ENCODE assay signal across 16 cellular contexts in the genomic region with DNA sequence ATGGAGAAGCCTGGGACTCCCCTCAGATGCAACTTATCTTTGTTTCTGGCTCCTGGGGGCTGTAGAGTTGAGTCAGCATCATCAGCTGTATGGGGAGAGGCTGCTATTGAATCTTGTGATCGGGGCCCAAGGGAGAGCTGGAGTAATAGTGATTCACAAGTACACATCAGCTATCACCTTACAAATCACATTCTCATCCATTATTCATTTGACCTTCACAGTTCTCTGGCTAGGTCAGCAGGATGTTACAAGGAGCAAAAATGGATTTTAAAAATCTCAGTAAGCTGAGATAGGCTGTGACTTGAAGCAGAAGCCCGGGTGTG.
DNase-seq lines count a peak whose midpoint lies in the region; ATAC-seq, FAIRE-seq and TF ChIP-seq lines count a peak whose summit lies in the region.
"Had no signal": no experiment of that assay in that cellular context is flagged by ENCODE, and none has a peak within 500 bp of the region (broad histone marks: within the 10 kb centered on the region; RNA-seq: fewer than 3 reads in every experiment).

No MANE protein-coding gene starts in this region.

- POLR2A ChIA-PET in endothelial cell of umbilical vein (lab: Charles Lee): no interaction called here

- H3K4me3 ChIP-seq in endothelial cell of umbilical vein (replicated peaks in 1 of 3; ENCODE audit: insufficient read depth in 1 of 3, low read depth in 1 of 3, low read length in 3 of 3): no peak overlapping the region

- H3K27me3 ChIP-seq in endothelial cell of umbilical vein (ENCODE audit: control insufficient read depth in 2 of 2, insufficient read depth in 2 of 2, low read length in 2 of 2): peaks cover 0 to 13% of the 10 kb centered on the region in 2 experiments

- dilution Hi-C loops in endothelial cell of umbilical vein (cut with MboI; ENCODE audit: extremely low pct_ligation_motif_present, low sequenced_read_pairs): loop anchor here (25.0 kb wide), 1 partner anchor 544 kb away; no protein-coding TSS in a partner anchor

- H3K4me2 ChIP-seq in endothelial cell of umbilical vein (ENCODE audit: insufficient read depth, low read length): no peak overlapping the region

- H3K9me3 ChIP-seq in endothelial cell of umbilical vein (replicated peaks; ENCODE audit: control insufficient read depth, insufficient read depth, low read length): no peaks in the 10 kb centered on the region

- no peak for TF ChIP-seq POLR2A in endothelial cell of umbilical vein (IDR thresholded peaks at IDR 0.05; ENCODE audit: low read depth, low read length)

- intact Hi-C loops in endothelial cell of umbilical vein (cut with micrococcal nuclease): no loop called here

- no peaks in the 10 kb centered on the region for H4K20me1 ChIP-seq in endothelial cell of umbilical vein (replicated peaks; ENCODE audit: control insufficient read depth, extremely low read depth, insufficient read depth, low read length)

- H3K9ac ChIP-seq in endothelial cell of umbilical vein (replicated peaks; ENCODE audit: extremely low read depth, insufficient read depth, low read length): no peak overlapping the region

- no peak overlapping the region for H2AFZ ChIP-seq in endothelial cell of umbilical vein (ENCODE audit: low read depth, low read length)

- CTCF ChIA-PET in endothelial cell of umbilical vein (lab: Charles Lee): interaction anchor here (0.9 to 1.7 kb wide), 7 partner anchors 13 to 556 kb away, joined by 3 to 8 read pairs (median 4); no protein-coding TSS in a partner anchor

- H3K27ac ChIP-seq in endothelial cell of umbilical vein (ENCODE audit: insufficient read depth, low read depth, low read length): no peak overlapping the region
- H3K27ac ChIP-seq: RWPE1 had no signal

- peak; percentile 61 for DNase-seq in ELR (ENCODE audit: low read depth)
- peak; percentile 41 for DNase-seq in NCI-H1436 (lab: John Stamatoyannopoulos, UW)
- no peak for DNase-seq in endothelial cell of umbilical vein (ENCODE audit: low read depth, low spot score)
- no peak for DNase-seq in omental fat pad (ENCODE audit: low spot score)
- DNase-seq in LoVo (ENCODE audit: low spot score): no peak
- no peak for DNase-seq in stimulated activated CD4-positive, alpha-beta T cell treated with anti-CD3 and anti-CD28 coated beads, Interleukin-1b, Interleukin-23, amount 100 ng/mL, for 48 hours
- DNase-seq: activated T-cell treated with anti-CD3 and anti-CD28 coated beads, Interleukin-2, amount 50 U/mL, for 72 hours; CD4-positive, CD25-positive, alpha-beta regulatory T cell; kidney; NCI-H1694; NCI-H526 treated with DMSO at 0.1 percent for 48 hours; stimulated activated CD4-positive, alpha-beta T cell treated with anti-CD3 and anti-CD28 coated beads, Interleukin-4, amount 100 ng/mL, for 4 hours had no signal

- TF ChIP-seq CTCF in endothelial cell of umbilical vein (IDR thresholded peaks at IDR 0.05; ENCODE audit: extremely low read depth in 1 of 2, insufficient read depth in 1 of 2, low read depth in 1 of 2, low read length in 2 of 2) (no peak), omental fat pad (IDR thresholded peaks at IDR 0.05) (no peak)

- no peak for FAIRE-seq in endothelial cell of umbilical vein (lab: Jason Lieb, UNC)
- FAIRE-seq: kidney, urothelium cell line had no signal

- H3K4me1 ChIP-seq in endothelial cell of umbilical vein (ENCODE audit: control insufficient read depth, extremely low read depth, insufficient read depth, low read length): no peaks in the 10 kb centered on the region

- ATAC-seq in omental fat pad (ENCODE audit: low FRiP score) (peak; percentile 53), HG03565 (IDR thresholded peaks at IDR 0.05; ENCODE audit: unreplicated experiment) (no peak)
- ATAC-seq: activated T-cell treated with anti-CD3 and anti-CD28 coated beads, Interleukin-2, amount 50 U/mL, for 72 hours; stimulated activated effector memory CD8-positive, alpha-beta T cell treated with anti-CD3 and anti-CD28 coated beads, Interleukin-12 subunit alpha, Interleukin-12 subunit beta, amount 100 ng/mL, for 72 hours had no signal

- no peaks in the 10 kb centered on the region for H3K9me1 ChIP-seq in endothelial cell of umbilical vein (replicated peaks; ENCODE audit: control insufficient read depth, extremely low read depth, insufficient read depth, low read length)

- BruUV-seq in endothelial cell of umbilical vein (replicated peaks; lab: Mats Ljungman, UMichigan): no TSS peak

- H3K36me3 ChIP-seq in endothelial cell of umbilical vein (ENCODE audit: control insufficient read depth in 2 of 2, extremely low read depth in 1 of 2, insufficient read depth in 2 of 2, low read length in 2 of 2): no peaks in the 10 kb centered on the region

- no peaks in the 10 kb centered on the region for H3K79me2 ChIP-seq in endothelial cell of umbilical vein (ENCODE audit: control insufficient read depth, insufficient read depth, low read length)

TF ChIP-seq in endothelial cell of umbilical vein, 7 proteins besides CTCF, POLR2A, EP300 and RAD21:
- TF ChIP-seq GATA2 (IDR thresholded peaks at IDR 0.05; ENCODE audit: insufficient read depth, insufficient read length, low read depth, low read length): peak; percentile 46
- no peak for TF ChIP-seq EZH2 (IDR thresholded peaks at IDR 0.05; ENCODE audit: borderline replicate concordance, low read depth, low read length, severe bottlenecking)

Comparison
In these comparisons a context has a peak if more than half of its experiments do, and no peak if none do; other contexts are left out.
1. DNase-seq: peak in ELR (single experiment) and NCI-H1436 (single experiment); none in endothelial cell of umbilical vein (single experiment), omental fat pad (single experiment), LoVo (single experiment) and stimulated activated CD4-positive, alpha-beta T cell treated with anti-CD3 and anti-CD28 coated beads, Interleukin-1b, Interleukin-23, amount 100 ng/mL, for 48 hours (single experiment).